In the genomic region with DNA sequence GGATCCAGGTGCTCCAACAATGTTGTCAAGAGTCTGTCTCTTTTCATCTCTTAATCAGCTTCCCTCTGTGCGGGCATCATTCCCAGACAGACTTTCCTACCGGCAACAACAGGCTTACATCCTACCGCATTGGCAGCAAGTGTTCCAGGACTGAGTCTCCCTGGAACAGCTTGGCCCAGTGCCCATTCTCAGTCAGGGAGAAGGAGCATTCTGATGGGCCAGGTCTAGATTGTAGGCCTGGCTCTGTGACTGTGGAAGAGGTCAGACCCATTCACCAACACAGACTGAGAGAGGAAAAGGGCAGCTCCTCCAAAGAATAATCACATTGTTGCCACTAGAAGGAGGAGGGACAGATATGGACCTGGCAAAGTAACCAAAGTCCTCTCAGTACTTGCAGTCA, we compare ENCODE assay signal across 22 cellular contexts.
DNase-seq lines count a peak whose midpoint lies in the region; ATAC-seq lines count a peak whose summit lies in the region.
"Had no signal": no experiment of that assay in that cellular context is flagged by ENCODE, and none has a peak within 500 bp of the region (broad histone marks: within the 10 kb centered on the region; RNA-seq: fewer than 3 reads in every experiment).

No MANE protein-coding gene starts in this region.

- ATAC-seq in Right ventricle myocardium superior (ENCODE audit: poor library complexity) (peak; percentile 18), GM18870 (IDR thresholded peaks at IDR 0.05; ENCODE audit: unreplicated experiment) (no peak)
- ATAC-seq: Panc1 had no signal

- H3K27me3 ChIP-seq in GM23248 (replicated peaks; ENCODE audit: insufficient read depth): 0 out of 2 replicates have a peak, but pooled peaks cover 15% of the 10 kb centered on the region

- no peaks in the 10 kb centered on the region for H4K20me1 ChIP-seq in GM23248 (ENCODE audit: insufficient read depth)

- no peaks in the 10 kb centered on the region for H3K9me2 ChIP-seq in GM23248 (ENCODE audit: insufficient read depth)

- H3K36me3 ChIP-seq in GM23248 (ENCODE audit: low read depth): no peaks in the 10 kb centered on the region

- H3K27ac ChIP-seq in GM23248: no peak overlapping the region
- H3K27ac ChIP-seq: 22Rv1, RWPE1, SK-N-MC had no signal

- no peak overlapping the region for H3K4me3 ChIP-seq in GM23248
- H3K4me3 ChIP-seq: SK-N-MC had no signal

- H2AFZ ChIP-seq in GM23248: no peak overlapping the region

- in situ Hi-C loops in GM23248 (cut with MboI): no loop called here

- no peak overlapping the region for H3K9ac ChIP-seq in GM23248

- no peaks in the 10 kb centered on the region for H3K79me2 ChIP-seq in GM23248 (ENCODE audit: insufficient read depth)

- H3K9me3 ChIP-seq in GM23248 (ENCODE audit: low read depth): no peaks in the 10 kb centered on the region

- no peak overlapping the region for H3K4me2 ChIP-seq in GM23248 (ENCODE audit: unreplicated experiment)

- intact Hi-C loops in Right ventricle myocardium superior (cut with DNase I) (no loop called here), cardiac septum (cut with DNase I) (no loop called here)

- H3F3A ChIP-seq in GM23248 (ENCODE audit: insufficient read depth): no peaks in the 10 kb centered on the region

- WGBS in GM23248 (ENCODE audit: low coverage in 1 of 2, low lambda C conversion rate in 2 of 2, missing lambda C conversion rate in 2 of 2), 2 experiments: 15 to 18% methylated on average over 3 of the region's 3 CpGs

- no peaks in the 10 kb centered on the region for H3K4me1 ChIP-seq in GM23248 (ENCODE audit: insufficient read depth)

- DNase-seq in NCI-H1105 treated with DMSO at 0.1 percent for 48 hours (lab: John Stamatoyannopoulos, UW) (peak; percentile 25), NCI-H1105 (lab: John Stamatoyannopoulos, UW) (no peak), Right ventricle myocardium superior (no peak), cardiac septum (ENCODE audit: low spot score) (no peak), NCI-H2171 treated with DMSO at 0.1 percent for 48 hours (lab: John Stamatoyannopoulos, UW) (peak; percentile 12), pons (ENCODE audit: low spot score) (peak; percentile 5), GM23248 (no peak)
- DNase-seq: Calu3, DMS79 treated with DMSO at 0.1 percent for 48 hours, H7, NCI-H1092, NCI-H1436 treated with DMSO at 0.1 percent for 48 hours, NCI-H187 treated with DMSO at 0.1 percent for 48 hours, NCI-H2227 treated with DMSO at 0.1 percent for 48 hours, NCI-H510A treated with DMSO at 0.1 percent for 48 hours, NCI-H774, SIG-M5 had no signal

Comparison
In these comparisons a context has a peak if more than half of its experiments do, and no peak if none do; other contexts are left out.
1. DNase-seq: peak in NCI-H1105 treated with DMSO at 0.1 percent for 48 hours (single experiment), NCI-H2171 treated with DMSO at 0.1 percent for 48 hours (single experiment) and pons (single experiment); none in NCI-H1105 (single experiment), Right ventricle myocardium superior (single experiment), cardiac septum (single experiment) and GM23248 (single experiment).